In genomic region chr3:167735233-167736107, GRCh38 we compare ENCODE assay signal across 1 cellular context.
TF ChIP-seq lines count a peak whose summit lies in the region.

TSS of gene SERPINI1 (plus strand) at chr3:167735721. CDS start at chr3:167789129, 53,408 bp downstream.

TF ChIP-seq in HCT116, 20 proteins besides CTCF, POLR2A, EP300 and RAD21 (continued from another document):
- TF ChIP-seq REST (IDR thresholded peaks at IDR 0.05; ENCODE audit: low read depth) (no peak), CBX3 (IDR thresholded peaks at IDR 0.05; ENCODE audit: low read depth) (no peak; the same call in 1 of the 2 replicates), CEBPB (IDR thresholded peaks at IDR 0.05; ENCODE audit: low read depth) (no peak), ZBTB33 (IDR thresholded peaks at IDR 0.05; ENCODE audit: extremely low read depth, insufficient replicate concordance, low read length) (no peak), ZNF274 (IDR thresholded peaks at IDR 0.05; ENCODE audit: low read depth, low read length) (no peak), EZH2phosphoT487 (IDR thresholded peaks at IDR 0.05; ENCODE audit: borderline replicate concordance) (no peak), YY1 (IDR thresholded peaks at IDR 0.05; ENCODE audit: extremely low read depth, insufficient replicate concordance, low read depth, low read length) (no peak), ELF1 (IDR thresholded peaks at IDR 0.05; ENCODE audit: borderline replicate concordance, low read depth) (no peak), TCF7L2 (IDR thresholded peaks at IDR 0.05; ENCODE audit: borderline replicate concordance, extremely low read depth, insufficient read depth, insufficient read length) (no peak)
